ENCODE assay signal across 24 cellular contexts in genomic region chr3:132624790-132625189, GRCh38. TPM values are rescaled to one million over a fixed set of nuclear protein-coding genes. Genes with fewer than 3 reads are reported as not detected.
A peak's percentile ranks its signal among the peaks of the same experiment; 100 is the strongest.
DNase-seq lines count a peak whose midpoint lies in the region; ATAC-seq and TF ChIP-seq lines count a peak whose summit lies in the region.
"Had no signal": no experiment of that assay in that cellular context is flagged by ENCODE, and none has a peak within 500 bp of the region (broad histone marks: within the 10 kb centered on the region; RNA-seq: fewer than 3 reads in every experiment).

No MANE protein-coding gene starts in this region.

- H4K8ac ChIP-seq in IMR-90 (ENCODE audit: low read depth in 2 of 2, low read length in 2 of 2), result peak overlapping the region in 1 of 2 experiments; percentile 44; a peak in 1 of 4 replicates

- in situ Hi-C loops in IMR-90 (cut with MboI; ENCODE audit: low sequenced_read_pairs), result loop anchor here (25.0 kb wide), 1 partner anchor 362 kb away; no protein-coding TSS in a partner anchor

- H3K27ac ChIP-seq in IMR-90 (ENCODE audit: insufficient read depth, low read length) (no peak overlapping the region), ascending aorta (peak overlapping the region; percentile 22 to 65), neural progenitor cell (no peak overlapping the region), aorta (ENCODE audit: low read depth in 1 of 2, low read length in 2 of 2) (peak overlapping the region; percentile 7 to 71)
- H3K27ac ChIP-seq: RWPE1 had no signal

- no peaks in the 10 kb centered on the region for H3K79me2 ChIP-seq in neural progenitor cell (ENCODE audit: low read depth)

- no peak for TF ChIP-seq RAD21 in IMR-90 (IDR thresholded peaks at IDR 0.05; ENCODE audit: low read length)

- ATAC-seq in IMR-90 (ENCODE audit: low read depth), result no peak
- no peak for ATAC-seq in aorta (ENCODE audit: low FRiP score)
- ATAC-seq in HG02981 (IDR thresholded peaks at IDR 0.05; ENCODE audit: unreplicated experiment), result no peak
- ATAC-seq in HG02678 (IDR thresholded peaks at IDR 0.05; ENCODE audit: unreplicated experiment), result no peak
- ATAC-seq: CD8-positive, alpha-beta T cell; Panc1 had no signal

- H4K20me1 ChIP-seq in IMR-90 (ENCODE audit: insufficient read depth, low read length) (no peaks in the 10 kb centered on the region), neural progenitor cell (ENCODE audit: low read depth) (no peaks in the 10 kb centered on the region)

- H2AFZ ChIP-seq in IMR-90 (replicated peaks; ENCODE audit: low read length, poor library complexity), result no peak overlapping the region
- H2AFZ ChIP-seq in neural progenitor cell (replicated peaks), result no peak overlapping the region

- no peak overlapping the region for H3K27ac Mint-ChIP-seq in neural progenitor cell
- H3K27ac Mint-ChIP-seq: CD8-positive, alpha-beta T cell had no signal

- H3K14ac ChIP-seq in IMR-90 (replicated peaks; ENCODE audit: low read depth, low read length), result 0 out of 2 replicates have a peak overlapping the region, but pooled peaks have one; percentile 37

- peaks cover 14% of the 10 kb centered on the region for H3K36me3 Mint-ChIP-seq in neural progenitor cell

- DNase-seq in IMR-90 (no peak), ascending aorta (ENCODE audit: low spot score in 2 of 2) (no peak), neural progenitor cell (ENCODE audit: low spot score) (peak; percentile 11), aorta (no peak), NCI-H446 (lab: John Stamatoyannopoulos, UW) (no peak)
- no peak for DNase-seq in activated T-cell treated with anti-CD3 and anti-CD28 coated beads, Interleukin-2, amount 50 U/mL, for 48 hours
- DNase-seq: C1 segment of cervical spinal cord; Caco-2; CD8-positive, alpha-beta T cell; DMS79 treated with DMSO at 0.1 percent for 48 hours; HCEC 1CT; KBM-7; MG63; NCI-H1694; NCI-H2029 treated with DMSO at 0.1 percent for 48 hours; NCI-H526 treated with DMSO at 0.1 percent for 48 hours; SHP77 had no signal

- H4K91ac ChIP-seq in IMR-90 (ENCODE audit: insufficient read depth, low read depth, low read length), result no peak overlapping the region

- H3K27me3 Mint-ChIP-seq in neural progenitor cell (ENCODE audit: insufficient read depth, low read depth), result peaks cover 2% of the 10 kb centered on the region

- CTCF ChIA-PET in IMR-90 (lab: Yijun Ruan, JAX), result no interaction called here

- dilution Hi-C loops in IMR-90 (cut with HindIII; ENCODE audit: low sequenced_read_pairs, unreplicated experiment), result loop anchor here (25.0 kb wide), 1 partner anchor 87 kb away; no protein-coding TSS in a partner anchor

- peak overlapping the region; percentile 1; the same call in 1 of the 2 replicates for H3K18ac ChIP-seq in IMR-90 (ENCODE audit: low read depth, low read length)

- POLR2A ChIA-PET in IMR-90 (lab: Charles Lee; ENCODE audit: unreplicated experiment), result no interaction called here

- H4K5ac ChIP-seq in IMR-90 (ENCODE audit: low read depth, low read length), result peak overlapping the region; percentile 9; the same call in 1 of the 2 replicates

- H3K4me1 ChIP-seq in IMR-90 (ENCODE audit: control insufficient read depth, insufficient read depth, low read length), result peaks cover 4% of the 10 kb centered on the region
- peaks cover 0 to 30% of the 10 kb centered on the region in 2 donors for H3K4me1 ChIP-seq in ascending aorta
- no peaks in the 10 kb centered on the region for H3K4me1 ChIP-seq in neural progenitor cell
- H3K4me1 ChIP-seq in aorta (ENCODE audit: control insufficient read depth in 1 of 2, insufficient read depth in 2 of 2, low read length in 2 of 2), result peaks cover 2 to 3% of the 10 kb centered on the region in 2 donors
- H3K4me1 ChIP-seq: Caco-2 had no signal

- H3K36me3 ChIP-seq in IMR-90 (ENCODE audit: control insufficient read depth, insufficient read depth, low read length) (peaks cover 8% of the 10 kb centered on the region), ascending aorta (peaks cover 0 to 10% of the 10 kb centered on the region in 2 donors), neural progenitor cell (peaks cover 17% of the 10 kb centered on the region), aorta (ENCODE audit: control insufficient read depth in 1 of 2, insufficient read depth in 2 of 2, low read length in 1 of 2) (no peaks in the 10 kb centered on the region)

- H3K4me2 ChIP-seq in IMR-90 (ENCODE audit: low read depth, low read length) (no peak overlapping the region), neural progenitor cell (no peak overlapping the region)

- peaks cover 3% of the 10 kb centered on the region; the same call in 1 of the 2 replicates for H3K9me3 ChIP-seq in IMR-90 (ENCODE audit: control insufficient read depth, insufficient read depth, low read length)
- H3K9me3 ChIP-seq in ascending aorta, result no peaks in the 10 kb centered on the region
- H3K9me3 ChIP-seq in neural progenitor cell (ENCODE audit: low read depth), result no peaks in the 10 kb centered on the region
- no peaks in the 10 kb centered on the region for H3K9me3 ChIP-seq in aorta (ENCODE audit: control insufficient read depth, low read length)
- H3K9me3 ChIP-seq: Caco-2, MG63 had no signal

- BruUV-seq in IMR-90 (replicated peaks; lab: Mats Ljungman, UMichigan), result no TSS peak

- no peak for TF ChIP-seq POLR2A in IMR-90 (IDR thresholded peaks at IDR 0.05; ENCODE audit: low read depth, low read length)

- no peak overlapping the region for H2AK9ac ChIP-seq in IMR-90 (replicated peaks; ENCODE audit: low read depth, low read length, poor library complexity)

- H3K9me1 ChIP-seq in IMR-90 (ENCODE audit: insufficient read depth, low read length), result peaks cover 6% of the 10 kb centered on the region; the same call in 1 of the 2 replicates

- no peak overlapping the region for H3K9ac ChIP-seq in IMR-90 (ENCODE audit: low read depth, low read length)
- no peak overlapping the region for H3K9ac ChIP-seq in neural progenitor cell

- no peak overlapping the region for H3K56ac ChIP-seq in IMR-90 (ENCODE audit: extremely low read depth, insufficient read depth, low read length)

- no peak overlapping the region for H3K4me3 ChIP-seq in IMR-90 (ENCODE audit: insufficient read depth, low read depth, low read length)
- H3K4me3 ChIP-seq in ascending aorta, result no peak overlapping the region
- no peak overlapping the region for H3K4me3 ChIP-seq in neural progenitor cell
- H3K4me3 ChIP-seq in aorta (ENCODE audit: low read length in 2 of 2), result no peak overlapping the region
- H3K4me3 ChIP-seq: MG63 had no signal

- peak overlapping the region; percentile 59 for H2BK120ac ChIP-seq in IMR-90 (ENCODE audit: low read depth, low read length)

- no peaks in the 10 kb centered on the region for H3K4me1 Mint-ChIP-seq in neural progenitor cell

- intact Hi-C loops in IMR-90 (cut with micrococcal nuclease), result no loop called here
- intact Hi-C loops in ascending aorta (cut with DNase I), result no loop called here
- intact Hi-C loops in aorta (cut with DNase I), result no loop called here

- peaks cover 0 to 8% of the 10 kb centered on the region in 2 experiments; a peak in 2 of 4 replicates for H3K79me1 ChIP-seq in IMR-90 (ENCODE audit: low read depth in 1 of 2, low read length in 2 of 2)

- H2BK15ac ChIP-seq in IMR-90 (ENCODE audit: low read depth, low read length), result 0 out of 3 replicates have a peak overlapping the region, but pooled peaks have one; percentile 68

- H3F3A ChIP-seq in neural progenitor cell (ENCODE audit: low read depth), result no peaks in the 10 kb centered on the region

- no peak overlapping the region for H3K4me3 Mint-ChIP-seq in neural progenitor cell
- H3K4me3 Mint-ChIP-seq: CD8-positive, alpha-beta T cell had no signal

- H3K27me3 ChIP-seq in IMR-90 (ENCODE audit: control insufficient read depth, insufficient read depth, low read length) (no peaks in the 10 kb centered on the region), ascending aorta (no peaks in the 10 kb centered on the region), neural progenitor cell (no peaks in the 10 kb centered on the region), aorta (ENCODE audit: control insufficient read depth in 1 of 2, insufficient read depth in 2 of 2, low read length in 1 of 2) (no peaks in the 10 kb centered on the region)
- H3K27me3 ChIP-seq: MG63 had no signal

- no peaks in the 10 kb centered on the region for H3K9me3 Mint-ChIP-seq in neural progenitor cell
- H3K9me3 Mint-ChIP-seq: CD8-positive, alpha-beta T cell had no signal

- peak overlapping the region; percentile 72; the same call in 1 of the 2 replicates for H3K4ac ChIP-seq in IMR-90 (ENCODE audit: low read depth, low read length)

- H2BK20ac ChIP-seq in IMR-90 (ENCODE audit: low read depth, low read length), result peak overlapping the region; percentile 79

- peak overlapping the region; percentile 5 for H2BK5ac ChIP-seq in IMR-90 (ENCODE audit: low read depth, low read length, poor library complexity, severe bottlenecking)

- no CpG with 5 or more reads among the region's 7 CpGs for WGBS in IMR-90 (ENCODE audit: extremely low coverage in 2 of 2, insufficient read length in 1 of 2), 2 experiments
- 83 to 88% methylated on average over 7 of the region's 7 CpGs for WGBS in aorta, 2 donors

- H3K23ac ChIP-seq in IMR-90 (ENCODE audit: low read depth, low read length), result 0 out of 2 replicates have a peak overlapping the region, but pooled peaks have one; percentile 11

- peak overlapping the region; percentile 81 for H2AK5ac ChIP-seq in IMR-90 (ENCODE audit: low read depth, low read length)

- TF ChIP-seq CTCF in IMR-90 (conservative IDR thresholded peaks at IDR 0.05; ENCODE audit: low read depth, low read length), result no peak
- TF ChIP-seq CTCF in ascending aorta (IDR thresholded peaks at IDR 0.05), result no peak
- TF ChIP-seq CTCF in neural progenitor cell (IDR thresholded peaks at IDR 0.05), result no peak

RNA-seq across cellular contexts. Expression of gene ACKR4, which starts 27.7 kb away (rescaled TPM):
- total RNA-seq in IMR-90 (2012; rRNA removed), result 0.18 TPM in 1 of 2 replicates, not detected in the other
- not detected in 2 replicates for polyA plus RNA-seq in IMR-90 (2012; rRNA removed)
- not detected in 2 replicates for polyA plus RNA-seq in IMR-90 (2012; cell fraction: cytosol; rRNA removed)
- 0.15 TPM in 1 of 2 replicates, not detected in the other for polyA plus RNA-seq in IMR-90 (2012; cell fraction: nucleus; rRNA removed; ENCODE audit: low replicate concordance)
- 12.8 TPM for total RNA-seq in ascending aorta
- not detected in 2 replicates for total RNA-seq in neural progenitor cell (ENCODE audit: low replicate concordance)
- total RNA-seq in aorta, result 10 to 100 TPM; 15.5 to 18.3 TPM
- 10 to 100 TPM; 12.9 to 24.3 TPM for polyA plus RNA-seq in aorta
- total RNA-seq: A673, Caco-2, HT1080, SK-MEL-5 had no signal

RNA-seq across cellular contexts. Expression of gene ACAD11, which starts 34.8 kb away (rescaled TPM):
- total RNA-seq in IMR-90 (2012; rRNA removed) (18.8 and 27.8 TPM in 2 replicates), ascending aorta (10.7 TPM), neural progenitor cell (ENCODE audit: low replicate concordance) (41.2 and 45.2 TPM in 2 replicates), aorta (10 to 100 TPM; 31.9 to 52.4 TPM)
- polyA plus RNA-seq in IMR-90 (2012; rRNA removed) (12.8 and 16.0 TPM in 2 replicates), aorta (10 to 100 TPM; 10.0 to 89.6 TPM)
- polyA plus RNA-seq in IMR-90 (2012; cell fraction: cytosol; rRNA removed), result 2.4 and 3.2 TPM in 2 replicates
- 55.6 and 142 TPM in 2 replicates for polyA plus RNA-seq in IMR-90 (2012; cell fraction: nucleus; rRNA removed; ENCODE audit: low replicate concordance)

RNA-seq across cellular contexts. Expression of gene UBA5, which starts 35.3 kb away (rescaled TPM):
- total RNA-seq in IMR-90 (2012; rRNA removed) (20.3 and 38.6 TPM in 2 replicates), ascending aorta (21.2 TPM), neural progenitor cell (ENCODE audit: low replicate concordance) (51.2 and 84.7 TPM in 2 replicates), aorta (10 to 100 TPM; 34.4 to 37.7 TPM)
- polyA plus RNA-seq in IMR-90 (2012; rRNA removed) (30.4 and 43.1 TPM in 2 replicates), aorta (10 to 100 TPM; 29.7 to 36.9 TPM)
- 43.2 and 60.2 TPM in 2 replicates for polyA plus RNA-seq in IMR-90 (2012; cell fraction: cytosol; rRNA removed)
- 37.7 and 52.9 TPM in 2 replicates for polyA plus RNA-seq in IMR-90 (2012; cell fraction: nucleus; rRNA removed; ENCODE audit: low replicate concordance)

Comparison
In these comparisons a context has a peak if more than half of its experiments do, and no peak if none do; other contexts are left out.
1. H3K27ac ChIP-seq: peak in ascending aorta (2 of 2) and aorta (2 of 2); none in IMR-90 (single experiment) and neural progenitor cell (single experiment).
2. RNA of gene ACKR4, which starts 27.7 kb away (total RNA-seq): 15.5 to 18.3 TPM in aorta and 12.8 TPM in ascending aorta (single experiment); 0.18 TPM in IMR-90 and not detected in neural progenitor cell; every median in the first group is over 10 times any median in the second.